14 cellular contexts compared by ENCODE assay signal in the genomic region with DNA sequence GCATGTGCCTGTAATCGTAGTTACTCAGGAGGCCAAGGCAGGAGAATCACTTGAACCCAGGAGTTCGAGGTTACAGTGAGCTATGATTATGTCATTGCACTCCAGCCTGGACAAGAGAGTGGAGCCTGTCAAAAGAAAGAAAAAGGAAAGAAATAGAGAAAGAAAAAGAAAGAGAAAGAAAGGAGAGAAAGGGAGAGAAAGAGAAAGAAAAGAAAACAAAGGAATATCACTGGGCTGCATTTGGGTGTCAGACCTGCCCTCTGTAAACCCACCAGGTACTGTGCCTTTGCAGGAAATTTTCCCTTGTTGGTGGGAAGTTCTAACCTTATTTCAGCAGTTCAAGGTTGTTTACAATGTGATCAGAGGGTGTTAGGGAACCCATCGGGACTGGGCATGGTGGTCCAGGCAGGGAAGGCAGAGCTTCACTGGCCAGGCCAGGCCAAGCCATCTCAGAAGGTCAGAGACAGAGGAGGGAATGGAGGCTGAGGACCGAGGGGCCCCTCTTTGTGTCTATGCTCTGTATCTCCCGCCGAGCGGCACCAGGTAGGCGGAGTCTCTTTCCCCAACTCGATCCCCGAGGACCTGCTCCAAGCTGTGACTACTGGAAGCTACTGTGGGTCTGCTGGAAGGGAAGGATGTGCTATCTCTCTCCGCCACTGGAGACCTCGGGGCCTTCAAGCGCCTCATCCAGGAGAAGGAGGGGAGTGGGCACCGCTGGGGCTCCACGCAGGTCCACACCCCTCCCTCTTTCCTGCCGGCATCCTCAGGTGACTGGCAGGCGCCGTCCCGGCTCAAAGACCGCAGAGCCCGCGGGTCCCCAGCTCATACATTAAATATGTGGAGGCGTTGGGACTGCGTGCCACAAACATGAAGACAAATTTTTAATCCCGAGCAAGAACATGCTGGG. TPM values are rescaled to one million over a fixed set of nuclear protein-coding genes. Genes with fewer than 3 reads are reported as not detected.
DNase-seq lines count a peak whose midpoint lies in the region; ATAC-seq and TF ChIP-seq lines count a peak whose summit lies in the region.
"Had no signal": no experiment of that assay in that cellular context is flagged by ENCODE, and none has a peak within 500 bp of the region (broad histone marks: within the 10 kb centered on the region; RNA-seq: fewer than 3 reads in every experiment).

No MANE protein-coding gene starts in this region.

- H3K4me1 Mint-ChIP-seq in glutamatergic neuron (ENCODE audit: low read depth, unreplicated experiment) (peaks cover 27% of the 10 kb centered on the region), progenitor cell of endocrine pancreas (ENCODE audit: low read depth) (peaks cover 27% of the 10 kb centered on the region)
- H3K4me1 Mint-ChIP-seq in natural killer cell treated with Interleukin-12 subunit alpha and Interleukin-12 subunit beta and Interleukin-15 and Interleukin-18, amount 100 ng/mL, for 72 hours (ENCODE audit: low read depth in 2 of 2): peaks cover 40 to 44% of the 10 kb centered on the region in 2 donors
- H3K4me1 Mint-ChIP-seq in activated T-cell treated with anti-CD3 and anti-CD28 coated beads, Interleukin-2, amount 50 U/mL, for 4 hours (ENCODE audit: low read depth): peaks cover 26% of the 10 kb centered on the region

- DNase-seq in NCI-H2107 (lab: John Stamatoyannopoulos, UW): peak; percentile 3
- no peak for DNase-seq in NCI-H2107 treated with DMSO at 0.1 percent for 48 hours (lab: John Stamatoyannopoulos, UW; ENCODE audit: unreplicated experiment)
- peak; percentile 52 for DNase-seq in NCI-H2171 treated with DMSO at 0.1 percent for 48 hours (lab: John Stamatoyannopoulos, UW)
- DNase-seq in glutamatergic neuron: peak; percentile 46
- DNase-seq in progenitor cell of endocrine pancreas (ENCODE audit: low spot score, unreplicated experiment): no peak
- DNase-seq in activated CD8-positive, alpha-beta memory T cell treated with anti-CD3 and anti-CD28 coated beads, Interleukin-2, amount 50 U/mL, for 4 hours: no peak
- no peak for DNase-seq in natural killer cell treated with Interleukin-12 subunit alpha and Interleukin-12 subunit beta and Interleukin-15 and Interleukin-18, amount 100 ng/mL, for 72 hours (ENCODE audit: low spot score)
- no peak for DNase-seq in activated T-cell treated with anti-CD3 and anti-CD28 coated beads, Interleukin-2, amount 50 U/mL, for 4 hours
- DNase-seq: CD8-positive, alpha-beta T cell; left ventricle myocardium superior; MG63; NCI-H345; OCI-M1; WERI-Rb-1 had no signal

- H3K27ac Mint-ChIP-seq in glutamatergic neuron (ENCODE audit: unreplicated experiment) (no peak overlapping the region), progenitor cell of endocrine pancreas (peak overlapping the region; percentile 29)
- H3K27ac Mint-ChIP-seq in natural killer cell treated with Interleukin-12 subunit alpha and Interleukin-12 subunit beta and Interleukin-15 and Interleukin-18, amount 100 ng/mL, for 72 hours: no peak overlapping the region
- H3K27ac Mint-ChIP-seq: CD8-positive, alpha-beta T cell had no signal

- H3K9me3 Mint-ChIP-seq in glutamatergic neuron (ENCODE audit: unreplicated experiment): peaks cover 7% of the 10 kb centered on the region
- H3K9me3 Mint-ChIP-seq in progenitor cell of endocrine pancreas (ENCODE audit: low read depth): no peaks in the 10 kb centered on the region
- no peaks in the 10 kb centered on the region for H3K9me3 Mint-ChIP-seq in natural killer cell treated with Interleukin-12 subunit alpha and Interleukin-12 subunit beta and Interleukin-15 and Interleukin-18, amount 100 ng/mL, for 72 hours
- H3K9me3 Mint-ChIP-seq in activated T-cell treated with anti-CD3 and anti-CD28 coated beads, Interleukin-2, amount 50 U/mL, for 4 hours: no peaks in the 10 kb centered on the region
- H3K9me3 Mint-ChIP-seq: CD8-positive, alpha-beta T cell had no signal

- H3K36me3 Mint-ChIP-seq in glutamatergic neuron (ENCODE audit: unreplicated experiment) (no peaks in the 10 kb centered on the region), progenitor cell of endocrine pancreas (ENCODE audit: insufficient read depth) (no peaks in the 10 kb centered on the region)
- peaks cover 6% of the 10 kb centered on the region for H3K36me3 Mint-ChIP-seq in natural killer cell treated with Interleukin-12 subunit alpha and Interleukin-12 subunit beta and Interleukin-15 and Interleukin-18, amount 100 ng/mL, for 72 hours
- no peaks in the 10 kb centered on the region for H3K36me3 Mint-ChIP-seq in activated T-cell treated with anti-CD3 and anti-CD28 coated beads, Interleukin-2, amount 50 U/mL, for 4 hours (ENCODE audit: insufficient read depth)

- no peak for TF ChIP-seq CTCF in glutamatergic neuron (IDR thresholded peaks at IDR 0.05; ENCODE audit: partially characterized antibody, unreplicated experiment)
- no peak for TF ChIP-seq CTCF in progenitor cell of endocrine pancreas (IDR thresholded peaks at IDR 0.05; ENCODE audit: unreplicated experiment)

- peaks cover 31% of the 10 kb centered on the region for H3K27me3 Mint-ChIP-seq in glutamatergic neuron (ENCODE audit: unreplicated experiment)
- H3K27me3 Mint-ChIP-seq in progenitor cell of endocrine pancreas: peaks cover 65% of the 10 kb centered on the region
- H3K27me3 Mint-ChIP-seq in natural killer cell treated with Interleukin-12 subunit alpha and Interleukin-12 subunit beta and Interleukin-15 and Interleukin-18, amount 100 ng/mL, for 72 hours: peaks cover 36 to 48% of the 10 kb centered on the region in 2 donors
- peaks cover 47% of the 10 kb centered on the region for H3K27me3 Mint-ChIP-seq in activated T-cell treated with anti-CD3 and anti-CD28 coated beads, Interleukin-2, amount 50 U/mL, for 4 hours (ENCODE audit: low read depth)

- no peak for ATAC-seq in natural killer cell treated with Interleukin-12 subunit alpha and Interleukin-12 subunit beta and Interleukin-15 and Interleukin-18, amount 100 ng/mL, for 72 hours
- no peak for ATAC-seq in activated T-cell treated with anti-CD3 and anti-CD28 coated beads, Interleukin-2, amount 50 U/mL, for 4 hours
- ATAC-seq: CD8-positive, alpha-beta T cell; left ventricle myocardium superior had no signal

- H3K4me3 Mint-ChIP-seq in glutamatergic neuron (ENCODE audit: unreplicated experiment): peak overlapping the region; percentile 71
- H3K4me3 Mint-ChIP-seq in progenitor cell of endocrine pancreas (ENCODE audit: low read depth): no peak overlapping the region
- H3K4me3 Mint-ChIP-seq in natural killer cell treated with Interleukin-12 subunit alpha and Interleukin-12 subunit beta and Interleukin-15 and Interleukin-18, amount 100 ng/mL, for 72 hours: no peak overlapping the region
- H3K4me3 Mint-ChIP-seq in activated T-cell treated with anti-CD3 and anti-CD28 coated beads, Interleukin-2, amount 50 U/mL, for 4 hours: no peak overlapping the region
- H3K4me3 Mint-ChIP-seq: CD8-positive, alpha-beta T cell had no signal

RNA-seq across cellular contexts. Expression of gene KAZALD1, which starts 15.2 kb away (rescaled TPM):
- total RNA-seq in glutamatergic neuron (ENCODE audit: unreplicated experiment) (0.59 TPM), progenitor cell of endocrine pancreas (1.3 and 2.0 TPM in 2 replicates)
- total RNA-seq in natural killer cell treated with Interleukin-12 subunit alpha and Interleukin-12 subunit beta and Interleukin-15 and Interleukin-18, amount 100 ng/mL, for 72 hours: 1 to 10 TPM in 1 of 2 donors, not detected in 1; 1.9 TPM
- total RNA-seq in activated T-cell treated with anti-CD3 and anti-CD28 coated beads, Interleukin-2, amount 50 U/mL, for 4 hours: under 1 TPM in 1 of 3 donors, not detected in 2; 0.19 TPM
- total RNA-seq: CD8-positive, alpha-beta T cell had no signal

RNA-seq across cellular contexts. Expression of gene SFXN3, which starts 15.6 kb away (rescaled TPM):
- total RNA-seq in glutamatergic neuron (ENCODE audit: unreplicated experiment): 5.2 TPM
- 4.4 and 6.1 TPM in 2 replicates for total RNA-seq in progenitor cell of endocrine pancreas
- total RNA-seq in natural killer cell treated with Interleukin-12 subunit alpha and Interleukin-12 subunit beta and Interleukin-15 and Interleukin-18, amount 100 ng/mL, for 72 hours: 10 to 100 TPM; 12.5 to 21.1 TPM
- 1 to 10 TPM; 8.7 to 9.8 (median 9.7) TPM for total RNA-seq in activated T-cell treated with anti-CD3 and anti-CD28 coated beads, Interleukin-2, amount 50 U/mL, for 4 hours

RNA-seq across cellular contexts. Expression of gene PDZD7, which starts 15.7 kb away (rescaled TPM):
- 1.5 TPM for total RNA-seq in glutamatergic neuron (ENCODE audit: unreplicated experiment)
- 0.29 and 0.84 TPM in 2 replicates for total RNA-seq in progenitor cell of endocrine pancreas
- under 1 TPM; 0.17 to 0.62 TPM for total RNA-seq in natural killer cell treated with Interleukin-12 subunit alpha and Interleukin-12 subunit beta and Interleukin-15 and Interleukin-18, amount 100 ng/mL, for 72 hours
- total RNA-seq in activated T-cell treated with anti-CD3 and anti-CD28 coated beads, Interleukin-2, amount 50 U/mL, for 4 hours: under 1 TPM in 2 of 3 donors, not detected in 1; 0.05 to 0.26 TPM

RNA-seq across cellular contexts. Expression of gene LZTS2, which starts 47.0 kb away (rescaled TPM):
- 56.7 TPM for total RNA-seq in glutamatergic neuron (ENCODE audit: unreplicated experiment)
- total RNA-seq in progenitor cell of endocrine pancreas: 81.1 and 83.2 TPM in 2 replicates
- total RNA-seq in natural killer cell treated with Interleukin-12 subunit alpha and Interleukin-12 subunit beta and Interleukin-15 and Interleukin-18, amount 100 ng/mL, for 72 hours: 1 to 10 TPM; 6.2 to 6.4 TPM
- total RNA-seq in activated T-cell treated with anti-CD3 and anti-CD28 coated beads, Interleukin-2, amount 50 U/mL, for 4 hours: 10 to 100 TPM in 1 of 3 donors, 1 to 10 TPM in 2; 9.3 to 10.2 (median 9.8) TPM

RNA-seq across cellular contexts. Expression of gene TWNK, which starts 59.2 kb away (rescaled TPM):
- 10.1 TPM for total RNA-seq in glutamatergic neuron (ENCODE audit: unreplicated experiment)
- total RNA-seq in progenitor cell of endocrine pancreas: 12.8 and 13.3 TPM in 2 replicates
- 10 to 100 TPM; 13.6 to 34.2 TPM for total RNA-seq in natural killer cell treated with Interleukin-12 subunit alpha and Interleukin-12 subunit beta and Interleukin-15 and Interleukin-18, amount 100 ng/mL, for 72 hours
- total RNA-seq in activated T-cell treated with anti-CD3 and anti-CD28 coated beads, Interleukin-2, amount 50 U/mL, for 4 hours: 10 to 100 TPM; 49.8 to 55.5 (median 55.5) TPM

Comparison
In these comparisons a context has a peak if more than half of its experiments do, and no peak if none do; other contexts are left out.
1. DNase-seq: peak in NCI-H2107 (single experiment), NCI-H2171 treated with DMSO at 0.1 percent for 48 hours (single experiment) and glutamatergic neuron (single experiment); none in NCI-H2107 treated with DMSO at 0.1 percent for 48 hours (single experiment), progenitor cell of endocrine pancreas (single experiment), activated CD8-positive, alpha-beta memory T cell treated with anti-CD3 and anti-CD28 coated beads, Interleukin-2, amount 50 U/mL, for 4 hours (single experiment), natural killer cell treated with Interleukin-12 subunit alpha and Interleukin-12 subunit beta and Interleukin-15 and Interleukin-18, amount 100 ng/mL, for 72 hours (single experiment) and activated T-cell treated with anti-CD3 and anti-CD28 coated beads, Interleukin-2, amount 50 U/mL, for 4 hours (single experiment).